ENCODE assay signal across 8 cellular contexts in the genomic region with DNA sequence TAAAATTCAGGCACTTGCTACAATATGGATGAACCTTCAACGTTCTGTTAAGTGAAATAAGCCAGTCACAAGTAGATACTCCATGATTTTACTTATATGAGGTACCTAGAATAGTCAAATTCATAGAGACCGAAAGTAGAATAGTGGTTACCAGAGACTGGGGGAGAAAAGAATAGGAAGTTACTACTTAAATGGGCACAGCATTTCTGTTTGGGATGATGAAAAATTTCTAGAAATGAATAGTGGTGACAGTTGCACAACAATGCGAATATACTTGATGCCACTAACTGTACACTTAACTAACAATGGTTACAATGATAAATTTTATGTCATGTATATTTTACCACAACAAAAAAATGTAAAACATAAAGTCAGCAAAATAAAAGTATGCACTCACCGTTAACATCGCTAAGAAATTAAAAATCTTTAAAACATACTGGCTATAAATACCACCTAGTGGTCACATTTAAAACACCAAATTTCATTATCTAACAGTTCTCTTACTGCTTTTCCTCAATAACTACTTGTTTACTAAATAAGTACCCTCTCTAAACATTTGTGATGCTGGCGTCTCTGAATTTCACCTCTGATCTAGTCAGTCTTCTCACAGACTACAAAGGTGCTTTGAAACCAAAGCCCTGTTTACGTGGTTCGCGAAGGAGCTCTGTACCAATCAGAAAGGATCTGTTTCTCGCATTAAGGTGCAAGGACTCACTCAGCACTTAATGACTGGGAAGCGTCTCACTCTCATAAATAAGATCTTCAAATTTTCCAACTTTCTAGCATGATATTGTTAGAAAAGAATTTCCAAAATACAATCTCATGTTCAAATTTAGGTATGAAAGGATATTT. TPM values are rescaled to one million over a fixed set of nuclear protein-coding genes. Genes with fewer than 3 reads are reported as not detected.
DNase-seq lines count a peak whose midpoint lies in the region; ATAC-seq and TF ChIP-seq lines count a peak whose summit lies in the region.

No MANE protein-coding gene starts in this region.

- ATAC-seq in heart right ventricle, result no peak
- ATAC-seq in left cardiac atrium, result no peak
- no peak for ATAC-seq in RWPE2 (ENCODE audit: low read depth)
- ATAC-seq in upper lobe of right lung, result no peak

- intact Hi-C loops in heart right ventricle (cut with DNase I), result loop anchor here in 5 of 10 donors (5.0 to 10.0 kb wide), 3 partner anchors 190 to 330 kb away; no protein-coding TSS in a partner anchor
- intact Hi-C loops in left cardiac atrium (cut with DNase I), result no loop called here
- intact Hi-C loops in upper lobe of right lung (cut with DNase I), result no loop called here

- TF ChIP-seq CTCF in heart right ventricle (IDR thresholded peaks at IDR 0.05) (peak; percentile 4 to 55 (median 42)), RWPE2 (IDR thresholded peaks at IDR 0.05; ENCODE audit: poor library complexity, severe bottlenecking) (peak; percentile 82), fibroblast of the aortic adventitia (IDR thresholded peaks at IDR 0.05; ENCODE audit: insufficient read depth, low read length) (peak; percentile 38), upper lobe of right lung (IDR thresholded peaks at IDR 0.05) (peak; percentile 48)

- no peak overlapping the region for H3K27ac ChIP-seq in heart right ventricle
- no peak overlapping the region for H3K27ac ChIP-seq in RWPE2 (ENCODE audit: poor library complexity, severe bottlenecking)
- no peak overlapping the region for H3K27ac ChIP-seq in upper lobe of right lung
- H3K27ac ChIP-seq in effector memory CD4-positive, alpha-beta T cell (ENCODE audit: insufficient read depth, low read length, poor library complexity, severe bottlenecking), result no peak overlapping the region

- WGBS in heart right ventricle, 2 donors, result 74 to 82% methylated on average over 11 of the region's 11 CpGs

- no peaks in the 10 kb centered on the region for H3K27me3 ChIP-seq in heart right ventricle
- H3K27me3 ChIP-seq in RWPE2 (ENCODE audit: insufficient read depth, poor library complexity, severe bottlenecking), result no peaks in the 10 kb centered on the region
- no peaks in the 10 kb centered on the region for H3K27me3 ChIP-seq in upper lobe of right lung
- H3K27me3 ChIP-seq in effector memory CD4-positive, alpha-beta T cell (replicated peaks; ENCODE audit: control insufficient read depth, insufficient read depth, low read length, poor library complexity, severe bottlenecking), result no peaks in the 10 kb centered on the region

- H3K4me3 ChIP-seq in heart right ventricle (no peak overlapping the region), RWPE2 (ENCODE audit: severe bottlenecking) (no peak overlapping the region), fibroblast of the aortic adventitia (ENCODE audit: low read depth, low read length) (no peak overlapping the region), upper lobe of right lung (no peak overlapping the region)
- H3K4me3 ChIP-seq in effector memory CD4-positive, alpha-beta T cell (ENCODE audit: insufficient read depth, low read depth, low read length, poor library complexity, severe bottlenecking), result no peak overlapping the region

- H3K36me3 ChIP-seq in heart right ventricle (peaks cover 0 to 47% (median 5%) of the 10 kb centered on the region in 9 donors), RWPE2 (ENCODE audit: low read depth) (peaks cover 36% of the 10 kb centered on the region), upper lobe of right lung (no peaks in the 10 kb centered on the region)
- H3K36me3 ChIP-seq in effector memory CD4-positive, alpha-beta T cell (ENCODE audit: control insufficient read depth, insufficient read depth, low read length), result peaks cover 3% of the 10 kb centered on the region

- DNase-seq in heart right ventricle (no peak), left cardiac atrium (no peak), RWPE2 (ENCODE audit: low spot score) (no peak), fibroblast of the aortic adventitia (ENCODE audit: low read depth) (peak; percentile 47), upper lobe of right lung (no peak), cerebellar nuclear complex (lab: John Stamatoyannopoulos, UW) (no peak), NCI-H1930 (lab: John Stamatoyannopoulos, UW) (no peak)
- no peak for DNase-seq in effector memory CD4-positive, alpha-beta T cell

- H3K9me3 ChIP-seq in heart right ventricle (no peaks in the 10 kb centered on the region), RWPE2 (ENCODE audit: severe bottlenecking) (no peaks in the 10 kb centered on the region), upper lobe of right lung (no peaks in the 10 kb centered on the region)
- H3K9me3 ChIP-seq in effector memory CD4-positive, alpha-beta T cell (ENCODE audit: control insufficient read depth, low read length), result no peaks in the 10 kb centered on the region

- peaks cover 0 to 10% (median 0%) of the 10 kb centered on the region in 9 donors for H3K4me1 ChIP-seq in heart right ventricle
- no peaks in the 10 kb centered on the region for H3K4me1 ChIP-seq in RWPE2 (ENCODE audit: insufficient read depth, poor library complexity, severe bottlenecking)
- no peaks in the 10 kb centered on the region for H3K4me1 ChIP-seq in upper lobe of right lung
- no peaks in the 10 kb centered on the region for H3K4me1 ChIP-seq in effector memory CD4-positive, alpha-beta T cell (ENCODE audit: control insufficient read depth, insufficient read depth, low read length, poor library complexity, severe bottlenecking)

RNA-seq across cellular contexts. Expression of a gene that starts 22.7 kb away (rescaled TPM):
- total RNA-seq in heart right ventricle (10 to 100 TPM; 10.1 to 18.6 (median 13.1) TPM), left cardiac atrium (1 to 10 TPM; 6.4 to 8.0 TPM), fibroblast of the aortic adventitia (ENCODE audit: low replicate concordance) (12.7 and 29.2 TPM in 2 replicates), upper lobe of right lung (10.5 TPM)
- 10 to 100 TPM in 1 of 2 donors, 1 to 10 TPM in 1; 2.2 to 10.0 TPM for polyA plus RNA-seq in heart right ventricle

RNA-seq across cellular contexts. Expression of a gene that starts 32.5 kb away (rescaled TPM):
- total RNA-seq in heart right ventricle, result under 1 TPM in 4 of 10 donors, not detected in 6; 0.09 to 0.75 (median 0.22) TPM
- polyA plus RNA-seq in heart right ventricle, result under 1 TPM in 1 of 2 donors, not detected in 1; 0.01 TPM
- not detected for total RNA-seq in left cardiac atrium
- 1.2 TPM in 1 of 2 replicates, not detected in the other for total RNA-seq in fibroblast of the aortic adventitia (ENCODE audit: low replicate concordance)
- 0.55 TPM for total RNA-seq in upper lobe of right lung

RNA-seq across cellular contexts. Expression of a gene that starts 40.9 kb away (rescaled TPM):
- total RNA-seq in heart right ventricle (not detected), left cardiac atrium (not detected), fibroblast of the aortic adventitia (ENCODE audit: low replicate concordance) (0.36 TPM in 1 of 2 replicates, not detected in the other), upper lobe of right lung (not detected)
- not detected for polyA plus RNA-seq in heart right ventricle

RNA-seq across cellular contexts. Expression of a gene that starts 56.7 kb away (rescaled TPM):
- total RNA-seq in heart right ventricle (under 1 TPM in 1 of 10 donors, not detected in 9; 0.51 TPM), left cardiac atrium (not detected), fibroblast of the aortic adventitia (ENCODE audit: low replicate concordance) (not detected in 2 replicates), upper lobe of right lung (not detected)
- under 1 TPM in 1 of 2 donors, not detected in 1; 0.01 TPM for polyA plus RNA-seq in heart right ventricle
